ENCODE assay signal across 1 cellular context in genomic region chr4:39697740-39698423, GRCh38.
TF ChIP-seq lines count a peak whose summit lies in the region.

TSS of gene UBE2K (plus strand) at chr4:39698136. CDS start at chr4:39698328, 192 bp downstream.

TF ChIP-seq in K562, 482 proteins besides CTCF, POLR2A, EP300 and RAD21 (continued from another document and continues in another):
- TF ChIP-seq, protein P1, sequence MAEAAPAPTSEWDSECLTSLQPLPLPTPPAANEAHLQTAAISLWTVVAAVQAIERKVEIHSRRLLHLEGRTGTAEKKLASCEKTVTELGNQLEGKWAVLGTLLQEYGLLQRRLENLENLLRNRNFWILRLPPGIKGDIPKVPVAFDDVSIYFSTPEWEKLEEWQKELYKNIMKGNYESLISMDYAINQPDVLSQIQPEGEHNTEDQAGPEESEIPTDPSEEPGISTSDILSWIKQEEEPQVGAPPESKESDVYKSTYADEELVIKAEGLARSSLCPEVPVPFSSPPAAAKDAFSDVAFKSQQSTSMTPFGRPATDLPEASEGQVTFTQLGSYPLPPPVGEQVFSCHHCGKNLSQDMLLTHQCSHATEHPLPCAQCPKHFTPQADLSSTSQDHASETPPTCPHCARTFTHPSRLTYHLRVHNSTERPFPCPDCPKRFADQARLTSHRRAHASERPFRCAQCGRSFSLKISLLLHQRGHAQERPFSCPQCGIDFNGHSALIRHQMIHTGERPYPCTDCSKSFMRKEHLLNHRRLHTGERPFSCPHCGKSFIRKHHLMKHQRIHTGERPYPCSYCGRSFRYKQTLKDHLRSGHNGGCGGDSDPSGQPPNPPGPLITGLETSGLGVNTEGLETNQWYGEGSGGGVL (CRISPR knock-in tag; IDR thresholded peaks at IDR 0.05), result no peak
- TF ChIP-seq FOXK1 (CRISPR knock-in tag; IDR thresholded peaks at IDR 0.05; ENCODE audit: borderline replicate concordance), result no peak
- no peak for TF ChIP-seq EWSR1 (IDR thresholded peaks at IDR 0.05; ENCODE audit: borderline replicate concordance, low read depth, partially characterized antibody)
- no peak for TF ChIP-seq ZNF764 (CRISPR knock-in tag; IDR thresholded peaks at IDR 0.05; ENCODE audit: low read depth)
- TF ChIP-seq TAF9B (IDR thresholded peaks at IDR 0.05; ENCODE audit: partially characterized antibody), result peak; percentile 86
- no peak for TF ChIP-seq HDAC8 (tag; IDR thresholded peaks at IDR 0.05)
- no peak for TF ChIP-seq MLX (CRISPR knock-in tag; conservative IDR thresholded peaks at IDR 0.05)
- TF ChIP-seq ZNF75A (CRISPR knock-in tag; IDR thresholded peaks at IDR 0.05), result no peak
- TF ChIP-seq, protein P2, sequence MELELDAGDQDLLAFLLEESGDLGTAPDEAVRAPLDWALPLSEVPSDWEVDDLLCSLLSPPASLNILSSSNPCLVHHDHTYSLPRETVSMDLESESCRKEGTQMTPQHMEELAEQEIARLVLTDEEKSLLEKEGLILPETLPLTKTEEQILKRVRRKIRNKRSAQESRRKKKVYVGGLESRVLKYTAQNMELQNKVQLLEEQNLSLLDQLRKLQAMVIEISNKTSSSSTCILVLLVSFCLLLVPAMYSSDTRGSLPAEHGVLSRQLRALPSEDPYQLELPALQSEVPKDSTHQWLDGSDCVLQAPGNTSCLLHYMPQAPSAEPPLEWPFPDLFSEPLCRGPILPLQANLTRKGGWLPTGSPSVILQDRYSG (tag; conservative IDR thresholded peaks at IDR 0.05; ENCODE audit: low read depth), result no peak
- no peak for TF ChIP-seq ERF (CRISPR knock-in tag; IDR thresholded peaks at IDR 0.05)
- no peak for TF ChIP-seq HDGF (IDR thresholded peaks at IDR 0.05)
- peak; percentile 53 to 59; a peak in 3 of 4 replicates for TF ChIP-seq NONO (IDR thresholded peaks at IDR 0.05; ENCODE audit: low read depth in 2 of 2, low read length in 1 of 2)
- TF ChIP-seq ZNF436 (CRISPR knock-in tag; IDR thresholded peaks at IDR 0.05), result no peak
- TF ChIP-seq ZNF175 (CRISPR knock-in tag; IDR thresholded peaks at IDR 0.05; ENCODE audit: low read depth), result no peak
- no peak for TF ChIP-seq KLF13 (tag; IDR thresholded peaks at IDR 0.05; ENCODE audit: borderline replicate concordance, low read depth)
- TF ChIP-seq GMEB1 (CRISPR knock-in tag; IDR thresholded peaks at IDR 0.05), result peak; percentile 84
- TF ChIP-seq, protein P3, sequence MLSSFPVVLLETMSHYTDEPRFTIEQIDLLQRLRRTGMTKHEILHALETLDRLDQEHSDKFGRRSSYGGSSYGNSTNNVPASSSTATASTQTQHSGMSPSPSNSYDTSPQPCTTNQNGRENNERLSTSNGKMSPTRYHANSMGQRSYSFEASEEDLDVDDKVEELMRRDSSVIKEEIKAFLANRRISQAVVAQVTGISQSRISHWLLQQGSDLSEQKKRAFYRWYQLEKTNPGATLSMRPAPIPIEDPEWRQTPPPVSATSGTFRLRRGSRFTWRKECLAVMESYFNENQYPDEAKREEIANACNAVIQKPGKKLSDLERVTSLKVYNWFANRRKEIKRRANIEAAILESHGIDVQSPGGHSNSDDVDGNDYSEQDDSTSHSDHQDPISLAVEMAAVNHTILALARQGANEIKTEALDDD (IDR thresholded peaks at IDR 0.05), result no peak
- TF ChIP-seq PPARD (CRISPR knock-in tag; IDR thresholded peaks at IDR 0.05), result no peak
- no peak for TF ChIP-seq FOS (IDR thresholded peaks at IDR 0.05; ENCODE audit: extremely low read depth, insufficient read length)
- TF ChIP-seq YBX1 (IDR thresholded peaks at IDR 0.05), result no peak
- peak in 1 of 2 experiments; percentile 45; a peak in 2 of 4 replicates for TF ChIP-seq FOXA3 (CRISPR knock-in tag; conservative IDR thresholded peaks at IDR 0.05 in 1 of 2, IDR thresholded peaks at IDR 0.05 in 1 of 2)
- TF ChIP-seq ZFPM2 (CRISPR knock-in tag; IDR thresholded peaks at IDR 0.05), result no peak
- TF ChIP-seq CSDE1 (IDR thresholded peaks at IDR 0.05), result no peak
- no peak for TF ChIP-seq ZNF586 (CRISPR knock-in tag; conservative IDR thresholded peaks at IDR 0.05)
- no peak for TF ChIP-seq STAG1 (CRISPR knock-in tag; IDR thresholded peaks at IDR 0.05; ENCODE audit: borderline replicate concordance)
- TF ChIP-seq, protein P4, sequence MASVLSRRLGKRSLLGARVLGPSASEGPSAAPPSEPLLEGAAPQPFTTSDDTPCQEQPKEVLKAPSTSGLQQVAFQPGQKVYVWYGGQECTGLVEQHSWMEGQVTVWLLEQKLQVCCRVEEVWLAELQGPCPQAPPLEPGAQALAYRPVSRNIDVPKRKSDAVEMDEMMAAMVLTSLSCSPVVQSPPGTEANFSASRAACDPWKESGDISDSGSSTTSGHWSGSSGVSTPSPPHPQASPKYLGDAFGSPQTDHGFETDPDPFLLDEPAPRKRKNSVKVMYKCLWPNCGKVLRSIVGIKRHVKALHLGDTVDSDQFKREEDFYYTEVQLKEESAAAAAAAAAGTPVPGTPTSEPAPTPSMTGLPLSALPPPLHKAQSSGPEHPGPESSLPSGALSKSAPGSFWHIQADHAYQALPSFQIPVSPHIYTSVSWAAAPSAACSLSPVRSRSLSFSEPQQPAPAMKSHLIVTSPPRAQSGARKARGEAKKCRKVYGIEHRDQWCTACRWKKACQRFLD (CRISPR knock-in tag; IDR thresholded peaks at IDR 0.05), result no peak
- no peak for TF ChIP-seq NELFE (IDR thresholded peaks at IDR 0.05; ENCODE audit: insufficient read depth, insufficient read length)
- TF ChIP-seq, protein P5, sequence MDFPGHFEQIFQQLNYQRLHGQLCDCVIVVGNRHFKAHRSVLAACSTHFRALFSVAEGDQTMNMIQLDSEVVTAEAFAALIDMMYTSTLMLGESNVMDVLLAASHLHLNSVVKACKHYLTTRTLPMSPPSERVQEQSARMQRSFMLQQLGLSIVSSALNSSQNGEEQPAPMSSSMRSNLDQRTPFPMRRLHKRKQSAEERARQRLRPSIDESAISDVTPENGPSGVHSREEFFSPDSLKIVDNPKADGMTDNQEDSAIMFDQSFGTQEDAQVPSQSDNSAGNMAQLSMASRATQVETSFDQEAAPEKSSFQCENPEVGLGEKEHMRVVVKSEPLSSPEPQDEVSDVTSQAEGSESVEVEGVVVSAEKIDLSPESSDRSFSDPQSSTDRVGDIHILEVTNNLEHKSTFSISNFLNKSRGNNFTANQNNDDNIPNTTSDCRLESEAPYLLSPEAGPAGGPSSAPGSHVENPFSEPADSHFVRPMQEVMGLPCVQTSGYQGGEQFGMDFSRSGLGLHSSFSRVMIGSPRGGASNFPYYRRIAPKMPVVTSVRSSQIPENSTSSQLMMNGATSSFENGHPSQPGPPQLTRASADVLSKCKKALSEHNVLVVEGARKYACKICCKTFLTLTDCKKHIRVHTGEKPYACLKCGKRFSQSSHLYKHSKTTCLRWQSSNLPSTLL (IDR thresholded peaks at IDR 0.05), result no peak
- TF ChIP-seq SRSF9 (IDR thresholded peaks at IDR 0.05; ENCODE audit: borderline replicate concordance, low read depth, low read length), result no peak
- TF ChIP-seq ZNF253 (CRISPR knock-in tag; conservative IDR thresholded peaks at IDR 0.05), result no peak
- TF ChIP-seq CREB1 (IDR thresholded peaks at IDR 0.05), result peak; percentile 51
- no peak for TF ChIP-seq CREB1 (CRISPR knock-in tag; IDR thresholded peaks at IDR 0.05)
- no peak for TF ChIP-seq PHF21A (IDR thresholded peaks at IDR 0.05; ENCODE audit: borderline replicate concordance, low read depth)
- no peak for TF ChIP-seq ZNF695 (CRISPR knock-in tag; IDR thresholded peaks at IDR 0.05)
- no peak for TF ChIP-seq HMG20B (CRISPR knock-in tag; IDR thresholded peaks at IDR 0.05)
- TF ChIP-seq HDAC1 (IDR thresholded peaks at IDR 0.05), result peak in 1 of 2 experiments; percentile 75; a peak in 2 of 4 replicates
- TF ChIP-seq SAFB2 (IDR thresholded peaks at IDR 0.05; ENCODE audit: borderline replicate concordance, low read depth, low read length, severe bottlenecking), result no peak
- TF ChIP-seq DIDO1 (tag; IDR thresholded peaks at IDR 0.05; ENCODE audit: low read depth), result no peak
- no peak for TF ChIP-seq FOXO4 (CRISPR knock-in tag; IDR thresholded peaks at IDR 0.05)
- TF ChIP-seq ZBTB7A (IDR thresholded peaks at IDR 0.05; ENCODE audit: borderline replicate concordance, control insufficient read depth, low read depth, low read length), result peak; percentile 49; the same call in 1 of the 2 replicates
- no peak for TF ChIP-seq ZNF174 (CRISPR knock-in tag; IDR thresholded peaks at IDR 0.05)
- TF ChIP-seq NCOA2 (IDR thresholded peaks at IDR 0.05; ENCODE audit: partially characterized antibody in 2 of 2), result no peak
- TF ChIP-seq ZNF212 (CRISPR knock-in tag; IDR thresholded peaks at IDR 0.05), result no peak
- TF ChIP-seq, protein P6, sequence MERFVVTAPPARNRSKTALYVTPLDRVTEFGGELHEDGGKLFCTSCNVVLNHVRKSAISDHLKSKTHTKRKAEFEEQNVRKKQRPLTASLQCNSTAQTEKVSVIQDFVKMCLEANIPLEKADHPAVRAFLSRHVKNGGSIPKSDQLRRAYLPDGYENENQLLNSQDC (CRISPR knock-in tag; IDR thresholded peaks at IDR 0.05), result no peak
- TF ChIP-seq ZNF143 (CRISPR knock-in tag; IDR thresholded peaks at IDR 0.05), result peak; percentile 47; the same call in 1 of the 2 replicates
- no peak for TF ChIP-seq GABPB2 (CRISPR knock-in tag; conservative IDR thresholded peaks at IDR 0.05)
- no peak for TF ChIP-seq DACH1 (IDR thresholded peaks at IDR 0.05; ENCODE audit: partially characterized antibody)
- TF ChIP-seq ETV6 (IDR thresholded peaks at IDR 0.05; ENCODE audit: borderline replicate concordance in 1 of 2, low read depth in 2 of 2, low read length in 1 of 2), result no peak
- TF ChIP-seq ETV6 (CRISPR knock-in tag; IDR thresholded peaks at IDR 0.05; ENCODE audit: borderline replicate concordance), result no peak
- no peak for TF ChIP-seq BACH1 (tag; IDR thresholded peaks at IDR 0.05)
- no peak for TF ChIP-seq STAT5B (CRISPR knock-in tag; IDR thresholded peaks at IDR 0.05)
- no peak for TF ChIP-seq ZNF316 (IDR thresholded peaks at IDR 0.05)
- TF ChIP-seq POLR2H (tag; IDR thresholded peaks at IDR 0.05; ENCODE audit: low read depth), result peak; percentile 57; the same call in 1 of the 2 replicates
- no peak for TF ChIP-seq RFX5 (IDR thresholded peaks at IDR 0.05; ENCODE audit: low read depth, low read length)
- TF ChIP-seq REST (CRISPR knock-in tag; IDR thresholded peaks at IDR 0.05; ENCODE audit: low read depth), result no peak
- TF ChIP-seq MED1 (CRISPR knock-in tag; IDR thresholded peaks at IDR 0.05; ENCODE audit: borderline replicate concordance), result no peak
- no peak for TF ChIP-seq SRSF7 (optimal IDR thresholded peaks at IDR 0.05; ENCODE audit: low read depth, low read length)
- no peak for TF ChIP-seq ZNF584 (CRISPR knock-in tag; IDR thresholded peaks at IDR 0.05; ENCODE audit: low read depth)
- TF ChIP-seq NBN (IDR thresholded peaks at IDR 0.05; ENCODE audit: low read depth), result 0 out of 2 replicates have a peak, but pooled peaks have one; percentile 5
- TF ChIP-seq WHSC1 (IDR thresholded peaks at IDR 0.05; ENCODE audit: low read length), result no peak
- TF ChIP-seq MAZ (CRISPR knock-in tag; conservative IDR thresholded peaks at IDR 0.05 in 1 of 2, IDR thresholded peaks at IDR 0.05 in 1 of 2), result peak; percentile 51 to 89
- no peak for TF ChIP-seq ZBTB8A (IDR thresholded peaks at IDR 0.05; ENCODE audit: partially characterized antibody)
- TF ChIP-seq PML (IDR thresholded peaks at IDR 0.05; ENCODE audit: low read length), result peak; percentile 54; the same call in 1 of the 2 replicates
